1 cellular context compared by ENCODE assay signal in genomic region chr4:73721901-73722300, GRCh38.
TF ChIP-seq lines count a peak whose summit lies in the region.

No MANE protein-coding gene starts in this region.

TF ChIP-seq in endothelial cell of umbilical vein, 7 proteins besides CTCF, POLR2A, EP300 and RAD21:
- no peak for TF ChIP-seq POLR2AphosphoS5 (IDR thresholded peaks at IDR 0.05; ENCODE audit: insufficient read depth, low read depth, low read length)
- TF ChIP-seq FOS (IDR thresholded peaks at IDR 0.05; ENCODE audit: borderline replicate concordance, insufficient read depth, low read length) = peak; percentile 30
- TF ChIP-seq GATA2 (IDR thresholded peaks at IDR 0.05; ENCODE audit: insufficient read depth, insufficient read length, low read depth, low read length) = peak; percentile 64
TF ChIP-seq in endothelial cell of umbilical vein: peak in this region for 2.
